In the genomic region with DNA sequence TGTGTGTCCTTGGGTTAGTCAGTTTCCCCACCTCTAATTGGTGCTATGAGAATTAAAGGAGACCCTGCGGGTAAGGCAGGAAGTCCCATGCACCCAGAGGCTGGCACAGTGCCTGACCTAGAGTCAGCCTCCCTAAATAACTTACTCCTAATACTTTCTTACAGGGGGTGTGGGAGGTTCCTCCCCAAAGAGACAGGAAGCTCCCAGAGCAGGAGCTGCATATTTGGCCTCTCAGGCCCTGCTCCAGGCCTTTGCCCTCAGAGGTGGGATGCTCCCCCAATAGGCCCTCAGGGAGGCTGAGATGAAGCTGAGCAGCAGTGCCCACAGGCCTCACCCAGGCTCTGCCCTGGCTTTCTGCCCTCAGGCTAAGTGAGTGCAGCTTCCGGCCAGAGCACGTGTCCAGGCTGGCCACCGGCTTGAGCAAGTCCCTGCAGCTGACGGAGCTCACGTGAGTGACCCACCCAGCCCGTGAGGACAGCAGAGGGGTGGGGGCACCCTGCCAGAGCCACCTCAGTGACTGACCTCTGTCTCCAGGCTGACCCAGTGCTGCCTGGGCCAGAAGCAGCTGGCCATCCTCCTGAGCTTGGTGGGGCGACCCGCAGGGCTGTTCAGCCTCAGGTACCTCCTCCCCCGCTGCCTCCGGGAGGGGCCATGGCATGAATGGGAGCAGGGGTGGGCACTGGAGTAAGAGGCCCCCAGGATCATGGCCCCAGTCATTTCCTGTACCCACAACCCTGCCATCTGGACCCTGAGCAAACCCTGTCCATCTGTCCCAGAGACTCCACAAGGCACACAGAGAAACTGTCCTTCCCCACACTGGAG, we compare ENCODE assay signal across 1 cellular context.
TF ChIP-seq lines count a peak whose summit lies in the region.

No MANE protein-coding gene starts in this region.

TF ChIP-seq in HepG2, 621 proteins besides CTCF, POLR2A, EP300 and RAD21 (continued from another document and continues in another):
- TF ChIP-seq, protein P1, sequence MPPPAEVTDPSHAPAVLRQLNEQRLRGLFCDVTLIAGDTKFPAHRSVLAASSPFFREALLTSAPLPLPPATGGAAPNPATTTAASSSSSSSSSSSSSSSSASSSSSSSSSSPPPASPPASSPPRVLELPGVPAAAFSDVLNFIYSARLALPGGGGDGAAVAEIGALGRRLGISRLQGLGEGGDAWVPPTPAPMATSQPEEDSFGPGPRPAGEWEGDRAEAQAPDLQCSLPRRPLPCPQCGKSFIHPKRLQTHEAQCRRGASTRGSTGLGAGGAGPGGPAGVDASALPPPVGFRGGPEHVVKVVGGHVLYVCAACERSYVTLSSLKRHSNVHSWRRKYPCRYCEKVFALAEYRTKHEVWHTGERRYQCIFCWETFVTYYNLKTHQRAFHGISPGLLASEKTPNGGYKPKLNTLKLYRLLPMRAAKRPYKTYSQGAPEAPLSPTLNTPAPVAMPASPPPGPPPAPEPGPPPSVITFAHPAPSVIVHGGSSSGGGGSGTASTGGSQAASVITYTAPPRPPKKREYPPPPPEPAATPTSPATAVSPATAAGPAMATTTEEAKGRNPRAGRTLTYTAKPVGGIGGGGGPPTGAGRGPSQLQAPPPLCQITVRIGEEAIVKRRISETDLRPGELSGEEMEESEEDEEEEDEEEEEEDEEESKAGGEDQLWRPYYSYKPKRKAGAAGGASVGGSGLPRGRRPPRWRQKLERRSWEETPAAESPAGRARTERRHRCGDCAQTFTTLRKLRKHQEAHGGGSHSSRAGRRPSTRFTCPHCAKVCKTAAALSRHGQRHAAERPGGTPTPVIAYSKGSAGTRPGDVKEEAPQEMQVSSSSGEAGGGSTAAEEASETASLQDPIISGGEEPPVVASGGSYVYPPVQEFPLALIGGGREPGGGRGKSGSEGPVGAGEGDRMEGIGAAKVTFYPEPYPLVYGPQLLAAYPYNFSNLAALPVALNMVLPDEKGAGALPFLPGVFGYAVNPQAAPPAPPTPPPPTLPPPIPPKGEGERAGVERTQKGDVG (CRISPR knock-in tag; IDR thresholded peaks at IDR 0.05; ENCODE audit: borderline replicate concordance) = 0 out of 2 replicates have a peak, but pooled peaks have one; percentile 30
- TF ChIP-seq, protein P2, sequence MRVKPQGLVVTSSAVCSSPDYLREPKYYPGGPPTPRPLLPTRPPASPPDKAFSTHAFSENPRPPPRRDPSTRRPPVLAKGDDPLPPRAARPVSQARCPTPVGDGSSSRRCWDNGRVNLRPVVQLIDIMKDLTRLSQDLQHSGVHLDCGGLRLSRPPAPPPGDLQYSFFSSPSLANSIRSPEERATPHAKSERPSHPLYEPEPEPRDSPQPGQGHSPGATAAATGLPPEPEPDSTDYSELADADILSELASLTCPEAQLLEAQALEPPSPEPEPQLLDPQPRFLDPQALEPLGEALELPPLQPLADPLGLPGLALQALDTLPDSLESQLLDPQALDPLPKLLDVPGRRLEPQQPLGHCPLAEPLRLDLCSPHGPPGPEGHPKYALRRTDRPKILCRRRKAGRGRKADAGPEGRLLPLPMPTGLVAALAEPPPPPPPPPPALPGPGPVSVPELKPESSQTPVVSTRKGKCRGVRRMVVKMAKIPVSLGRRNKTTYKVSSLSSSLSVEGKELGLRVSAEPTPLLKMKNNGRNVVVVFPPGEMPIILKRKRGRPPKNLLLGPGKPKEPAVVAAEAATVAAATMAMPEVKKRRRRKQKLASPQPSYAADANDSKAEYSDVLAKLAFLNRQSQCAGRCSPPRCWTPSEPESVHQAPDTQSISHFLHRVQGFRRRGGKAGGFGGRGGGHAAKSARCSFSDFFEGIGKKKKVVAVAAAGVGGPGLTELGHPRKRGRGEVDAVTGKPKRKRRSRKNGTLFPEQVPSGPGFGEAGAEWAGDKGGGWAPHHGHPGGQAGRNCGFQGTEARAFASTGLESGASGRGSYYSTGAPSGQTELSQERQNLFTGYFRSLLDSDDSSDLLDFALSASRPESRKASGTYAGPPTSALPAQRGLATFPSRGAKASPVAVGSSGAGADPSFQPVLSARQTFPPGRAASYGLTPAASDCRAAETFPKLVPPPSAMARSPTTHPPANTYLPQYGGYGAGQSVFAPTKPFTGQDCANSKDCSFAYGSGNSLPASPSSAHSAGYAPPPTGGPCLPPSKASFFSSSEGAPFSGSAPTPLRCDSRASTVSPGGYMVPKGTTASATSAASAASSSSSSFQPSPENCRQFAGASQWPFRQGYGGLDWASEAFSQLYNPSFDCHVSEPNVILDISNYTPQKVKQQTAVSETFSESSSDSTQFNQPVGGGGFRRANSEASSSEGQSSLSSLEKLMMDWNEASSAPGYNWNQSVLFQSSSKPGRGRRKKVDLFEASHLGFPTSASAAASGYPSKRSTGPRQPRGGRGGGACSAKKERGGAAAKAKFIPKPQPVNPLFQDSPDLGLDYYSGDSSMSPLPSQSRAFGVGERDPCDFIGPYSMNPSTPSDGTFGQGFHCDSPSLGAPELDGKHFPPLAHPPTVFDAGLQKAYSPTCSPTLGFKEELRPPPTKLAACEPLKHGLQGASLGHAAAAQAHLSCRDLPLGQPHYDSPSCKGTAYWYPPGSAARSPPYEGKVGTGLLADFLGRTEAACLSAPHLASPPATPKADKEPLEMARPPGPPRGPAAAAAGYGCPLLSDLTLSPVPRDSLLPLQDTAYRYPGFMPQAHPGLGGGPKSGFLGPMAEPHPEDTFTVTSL (CRISPR knock-in tag; IDR thresholded peaks at IDR 0.05; ENCODE audit: borderline replicate concordance) = no peak
- TF ChIP-seq, protein P3, sequence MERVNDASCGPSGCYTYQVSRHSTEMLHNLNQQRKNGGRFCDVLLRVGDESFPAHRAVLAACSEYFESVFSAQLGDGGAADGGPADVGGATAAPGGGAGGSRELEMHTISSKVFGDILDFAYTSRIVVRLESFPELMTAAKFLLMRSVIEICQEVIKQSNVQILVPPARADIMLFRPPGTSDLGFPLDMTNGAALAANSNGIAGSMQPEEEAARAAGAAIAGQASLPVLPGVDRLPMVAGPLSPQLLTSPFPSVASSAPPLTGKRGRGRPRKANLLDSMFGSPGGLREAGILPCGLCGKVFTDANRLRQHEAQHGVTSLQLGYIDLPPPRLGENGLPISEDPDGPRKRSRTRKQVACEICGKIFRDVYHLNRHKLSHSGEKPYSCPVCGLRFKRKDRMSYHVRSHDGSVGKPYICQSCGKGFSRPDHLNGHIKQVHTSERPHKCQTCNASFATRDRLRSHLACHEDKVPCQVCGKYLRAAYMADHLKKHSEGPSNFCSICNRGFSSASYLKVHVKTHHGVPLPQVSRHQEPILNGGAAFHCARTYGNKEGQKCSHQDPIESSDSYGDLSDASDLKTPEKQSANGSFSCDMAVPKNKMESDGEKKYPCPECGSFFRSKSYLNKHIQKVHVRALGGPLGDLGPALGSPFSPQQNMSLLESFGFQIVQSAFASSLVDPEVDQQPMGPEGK (CRISPR knock-in tag; IDR thresholded peaks at IDR 0.05) = peak; percentile 81
- TF ChIP-seq AGO1 (IDR thresholded peaks at IDR 0.05; ENCODE audit: low read depth, low read length, poor library complexity, severe bottlenecking) = no peak
- TF ChIP-seq, protein P4, sequence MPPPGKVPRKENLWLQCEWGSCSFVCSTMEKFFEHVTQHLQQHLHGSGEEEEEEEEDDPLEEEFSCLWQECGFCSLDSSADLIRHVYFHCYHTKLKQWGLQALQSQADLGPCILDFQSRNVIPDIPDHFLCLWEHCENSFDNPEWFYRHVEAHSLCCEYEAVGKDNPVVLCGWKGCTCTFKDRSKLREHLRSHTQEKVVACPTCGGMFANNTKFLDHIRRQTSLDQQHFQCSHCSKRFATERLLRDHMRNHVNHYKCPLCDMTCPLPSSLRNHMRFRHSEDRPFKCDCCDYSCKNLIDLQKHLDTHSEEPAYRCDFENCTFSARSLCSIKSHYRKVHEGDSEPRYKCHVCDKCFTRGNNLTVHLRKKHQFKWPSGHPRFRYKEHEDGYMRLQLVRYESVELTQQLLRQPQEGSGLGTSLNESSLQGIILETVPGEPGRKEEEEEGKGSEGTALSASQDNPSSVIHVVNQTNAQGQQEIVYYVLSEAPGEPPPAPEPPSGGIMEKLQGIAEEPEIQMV (CRISPR knock-in tag; IDR thresholded peaks at IDR 0.05; ENCODE audit: low read depth) = no peak
- no peak for TF ChIP-seq ZNF605 (CRISPR knock-in tag; IDR thresholded peaks at IDR 0.05)
- no peak for TF ChIP-seq NR2F6 (IDR thresholded peaks at IDR 0.05)
- peak; percentile 39; the same call in 1 of the 2 replicates for TF ChIP-seq NR2F6 (CRISPR knock-in tag; IDR thresholded peaks at IDR 0.05)
- no peak for TF ChIP-seq SMYD3 (CRISPR knock-in tag; IDR thresholded peaks at IDR 0.05)
- TF ChIP-seq BRD4 (CRISPR knock-in tag; IDR thresholded peaks at IDR 0.05) = no peak
- no peak for TF ChIP-seq ZNF317 (CRISPR knock-in tag; IDR thresholded peaks at IDR 0.05)
- TF ChIP-seq PITX1 (CRISPR knock-in tag; IDR thresholded peaks at IDR 0.05) = 0 out of 2 replicates have a peak, but pooled peaks have one; percentile 28
- no peak for TF ChIP-seq HOXD1 (CRISPR knock-in tag; IDR thresholded peaks at IDR 0.05)
- TF ChIP-seq ZNF577 (CRISPR knock-in tag; IDR thresholded peaks at IDR 0.05; ENCODE audit: borderline replicate concordance, low read depth) = no peak
- TF ChIP-seq ZNF790 (CRISPR knock-in tag; IDR thresholded peaks at IDR 0.05; ENCODE audit: borderline replicate concordance) = no peak
- no peak for TF ChIP-seq PTBP1 (IDR thresholded peaks at IDR 0.05; ENCODE audit: low read depth, low read length, poor library complexity, severe bottlenecking)
- TF ChIP-seq KAT8 (CRISPR knock-in tag; IDR thresholded peaks at IDR 0.05) = no peak; the same call in 1 of the 2 replicates
- TF ChIP-seq GABPB1 (CRISPR knock-in tag; IDR thresholded peaks at IDR 0.05) = peak; percentile 86
- no peak for TF ChIP-seq ATF7 (IDR thresholded peaks at IDR 0.05)
- TF ChIP-seq ATF7 (CRISPR knock-in tag; IDR thresholded peaks at IDR 0.05) = no peak
- TF ChIP-seq CBX2 (IDR thresholded peaks at IDR 0.05; ENCODE audit: low read depth, low read length) = no peak
- TF ChIP-seq CBX2 (CRISPR knock-in tag; IDR thresholded peaks at IDR 0.05; ENCODE audit: low read depth) = 0 out of 2 replicates have a peak, but pooled peaks have one; percentile 31
- peak; percentile 33; the same call in 1 of the 2 replicates for TF ChIP-seq ZNF768 (CRISPR knock-in tag; IDR thresholded peaks at IDR 0.05)
- TF ChIP-seq ZNF737 (CRISPR knock-in tag; IDR thresholded peaks at IDR 0.05; ENCODE audit: borderline replicate concordance) = 0 out of 2 replicates have a peak, but pooled peaks have one; percentile 24
- no peak for TF ChIP-seq TCF12 (IDR thresholded peaks at IDR 0.05)
- no peak for TF ChIP-seq TCF12 (CRISPR knock-in tag; IDR thresholded peaks at IDR 0.05)
- TF ChIP-seq KDM2A (CRISPR knock-in tag; IDR thresholded peaks at IDR 0.05; ENCODE audit: borderline replicate concordance, low read depth) = peak; percentile 47; the same call in 1 of the 2 replicates
- TF ChIP-seq, protein P5, sequence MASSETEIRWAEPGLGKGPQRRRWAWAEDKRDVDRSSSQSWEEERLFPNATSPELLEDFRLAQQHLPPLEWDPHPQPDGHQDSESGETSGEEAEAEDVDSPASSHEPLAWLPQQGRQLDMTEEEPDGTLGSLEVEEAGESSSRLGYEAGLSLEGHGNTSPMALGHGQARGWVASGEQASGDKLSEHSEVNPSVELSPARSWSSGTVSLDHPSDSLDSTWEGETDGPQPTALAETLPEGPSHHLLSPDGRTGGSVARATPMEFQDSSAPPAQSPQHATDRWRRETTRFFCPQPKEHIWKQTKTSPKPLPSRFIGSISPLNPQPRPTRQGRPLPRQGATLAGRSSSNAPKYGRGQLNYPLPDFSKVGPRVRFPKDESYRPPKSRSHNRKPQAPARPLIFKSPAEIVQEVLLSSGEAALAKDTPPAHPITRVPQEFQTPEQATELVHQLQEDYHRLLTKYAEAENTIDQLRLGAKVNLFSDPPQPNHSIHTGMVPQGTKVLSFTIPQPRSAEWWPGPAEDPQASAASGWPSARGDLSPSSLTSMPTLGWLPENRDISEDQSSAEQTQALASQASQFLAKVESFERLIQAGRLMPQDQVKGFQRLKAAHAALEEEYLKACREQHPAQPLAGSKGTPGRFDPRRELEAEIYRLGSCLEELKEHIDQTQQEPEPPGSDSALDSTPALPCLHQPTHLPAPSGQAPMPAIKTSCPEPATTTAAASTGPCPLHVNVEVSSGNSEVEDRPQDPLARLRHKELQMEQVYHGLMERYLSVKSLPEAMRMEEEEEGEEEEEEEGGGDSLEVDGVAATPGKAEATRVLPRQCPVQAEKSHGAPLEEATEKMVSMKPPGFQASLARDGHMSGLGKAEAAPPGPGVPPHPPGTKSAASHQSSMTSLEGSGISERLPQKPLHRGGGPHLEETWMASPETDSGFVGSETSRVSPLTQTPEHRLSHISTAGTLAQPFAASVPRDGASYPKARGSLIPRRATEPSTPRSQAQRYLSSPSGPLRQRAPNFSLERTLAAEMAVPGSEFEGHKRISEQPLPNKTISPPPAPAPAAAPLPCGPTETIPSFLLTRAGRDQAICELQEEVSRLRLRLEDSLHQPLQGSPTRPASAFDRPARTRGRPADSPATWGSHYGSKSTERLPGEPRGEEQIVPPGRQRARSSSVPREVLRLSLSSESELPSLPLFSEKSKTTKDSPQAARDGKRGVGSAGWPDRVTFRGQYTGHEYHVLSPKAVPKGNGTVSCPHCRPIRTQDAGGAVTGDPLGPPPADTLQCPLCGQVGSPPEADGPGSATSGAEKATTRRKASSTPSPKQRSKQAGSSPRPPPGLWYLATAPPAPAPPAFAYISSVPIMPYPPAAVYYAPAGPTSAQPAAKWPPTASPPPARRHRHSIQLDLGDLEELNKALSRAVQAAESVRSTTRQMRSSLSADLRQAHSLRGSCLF (CRISPR knock-in tag; IDR thresholded peaks at IDR 0.05; ENCODE audit: borderline replicate concordance) = no peak
- no peak for TF ChIP-seq SAFB2 (CRISPR knock-in tag; IDR thresholded peaks at IDR 0.05; ENCODE audit: borderline replicate concordance, low read depth)
- no peak for TF ChIP-seq NFKBIZ (CRISPR knock-in tag; IDR thresholded peaks at IDR 0.05)
- TF ChIP-seq, protein P6, sequence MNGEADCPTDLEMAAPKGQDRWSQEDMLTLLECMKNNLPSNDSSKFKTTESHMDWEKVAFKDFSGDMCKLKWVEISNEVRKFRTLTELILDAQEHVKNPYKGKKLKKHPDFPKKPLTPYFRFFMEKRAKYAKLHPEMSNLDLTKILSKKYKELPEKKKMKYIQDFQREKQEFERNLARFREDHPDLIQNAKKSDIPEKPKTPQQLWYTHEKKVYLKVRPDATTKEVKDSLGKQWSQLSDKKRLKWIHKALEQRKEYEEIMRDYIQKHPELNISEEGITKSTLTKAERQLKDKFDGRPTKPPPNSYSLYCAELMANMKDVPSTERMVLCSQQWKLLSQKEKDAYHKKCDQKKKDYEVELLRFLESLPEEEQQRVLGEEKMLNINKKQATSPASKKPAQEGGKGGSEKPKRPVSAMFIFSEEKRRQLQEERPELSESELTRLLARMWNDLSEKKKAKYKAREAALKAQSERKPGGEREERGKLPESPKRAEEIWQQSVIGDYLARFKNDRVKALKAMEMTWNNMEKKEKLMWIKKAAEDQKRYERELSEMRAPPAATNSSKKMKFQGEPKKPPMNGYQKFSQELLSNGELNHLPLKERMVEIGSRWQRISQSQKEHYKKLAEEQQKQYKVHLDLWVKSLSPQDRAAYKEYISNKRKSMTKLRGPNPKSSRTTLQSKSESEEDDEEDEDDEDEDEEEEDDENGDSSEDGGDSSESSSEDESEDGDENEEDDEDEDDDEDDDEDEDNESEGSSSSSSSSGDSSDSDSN (CRISPR knock-in tag; IDR thresholded peaks at IDR 0.05) = no peak
- no peak for TF ChIP-seq ZNF34 (CRISPR knock-in tag; IDR thresholded peaks at IDR 0.05; ENCODE audit: borderline replicate concordance)
- no peak for TF ChIP-seq POLR2G (IDR thresholded peaks at IDR 0.05; ENCODE audit: low read depth, low read length)
- TF ChIP-seq NFYB (CRISPR knock-in tag; IDR thresholded peaks at IDR 0.05) = no peak
- TF ChIP-seq ZNF776 (CRISPR knock-in tag; IDR thresholded peaks at IDR 0.05) = peak; percentile 27; the same call in 1 of the 2 replicates
- no peak for TF ChIP-seq KLF11 (CRISPR knock-in tag; IDR thresholded peaks at IDR 0.05)
- TF ChIP-seq KLF9 (CRISPR knock-in tag; IDR thresholded peaks at IDR 0.05; ENCODE audit: low read depth) = no peak
- peak; percentile 29; the same call in 1 of the 2 replicates for TF ChIP-seq TAF1 (CRISPR knock-in tag; IDR thresholded peaks at IDR 0.05)
